10 cellular contexts compared by ENCODE assay signal in the genomic region with DNA sequence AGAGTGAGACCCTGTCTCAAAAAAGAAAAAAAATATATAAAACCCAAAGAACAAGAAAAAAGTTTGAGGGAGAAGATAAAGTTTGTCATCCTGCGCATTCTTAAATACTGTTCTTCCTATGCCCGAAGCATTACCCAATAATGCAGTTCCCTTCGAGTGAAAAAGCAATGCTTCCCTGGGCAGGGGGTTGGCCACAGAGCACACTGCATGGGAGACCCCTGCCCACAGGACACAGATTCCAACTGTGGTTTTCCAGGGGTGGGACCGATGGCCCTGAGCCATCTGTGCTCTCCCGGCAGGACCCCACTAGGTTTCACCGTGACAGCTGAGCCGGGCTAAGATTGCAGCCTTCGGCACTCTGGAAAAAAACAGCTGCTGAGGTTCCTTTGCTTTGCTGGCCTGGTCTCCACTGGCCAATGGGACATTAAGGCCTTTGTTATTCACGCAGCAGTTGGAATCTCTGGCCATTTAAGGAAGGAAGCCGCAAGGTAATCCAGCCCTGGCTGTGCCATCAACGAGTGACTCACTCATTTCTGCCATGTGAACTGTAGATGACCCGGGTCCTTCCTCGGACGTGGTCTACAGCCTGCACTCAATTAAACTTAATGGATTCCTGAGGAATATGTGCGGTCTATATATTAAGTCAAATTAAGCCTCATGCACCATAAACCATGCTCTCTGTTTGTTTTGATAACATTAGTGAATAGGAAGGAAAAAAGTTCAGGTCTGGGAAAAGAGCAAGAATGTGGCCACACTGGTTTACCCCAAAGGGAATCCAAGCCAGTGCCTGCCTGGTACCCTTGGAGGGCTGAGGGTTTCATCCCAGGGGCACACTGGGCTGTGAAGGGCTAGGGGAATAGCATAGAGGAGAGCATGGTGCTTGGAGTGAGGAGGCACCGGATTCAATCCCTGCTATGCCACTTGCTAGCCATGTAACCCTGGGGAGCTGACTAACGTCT.
A peak's percentile ranks its signal among the peaks of the same experiment; 100 is the strongest.
DNase-seq lines count a peak whose midpoint lies in the region; FAIRE-seq and TF ChIP-seq lines count a peak whose summit lies in the region.
"Had no signal": no experiment of that assay in that cellular context is flagged by ENCODE, and none has a peak within 500 bp of the region (broad histone marks: within the 10 kb centered on the region; RNA-seq: fewer than 3 reads in every experiment).

No MANE protein-coding gene starts in this region.

- H3K9me3 ChIP-seq in astrocyte (ENCODE audit: insufficient read depth, low read depth, low read length) (no peaks in the 10 kb centered on the region), hepatocyte (ENCODE audit: low read depth) (no peaks in the 10 kb centered on the region), transverse colon (no peaks in the 10 kb centered on the region)

- peak overlapping the region; percentile 85 for H3K27ac ChIP-seq in astrocyte (ENCODE audit: low read depth, low read length)
- H3K27ac ChIP-seq in hepatocyte = peak overlapping the region; percentile 49
- peak overlapping the region; percentile 25 to 50 (median 38) for H3K27ac ChIP-seq in transverse colon

- H3K36me3 Mint-ChIP-seq in astrocyte (ENCODE audit: low read depth, unreplicated experiment) = peaks cover 1% of the 10 kb centered on the region

- peaks cover 3% of the 10 kb centered on the region for H3K9me3 Mint-ChIP-seq in astrocyte (ENCODE audit: unreplicated experiment)

- H3K4me3 Mint-ChIP-seq in astrocyte (ENCODE audit: unreplicated experiment) = no peak overlapping the region

- no peak for TF ChIP-seq POLR2A in transverse colon (IDR thresholded peaks at IDR 0.05)

- H2AFZ ChIP-seq in astrocyte (ENCODE audit: low read depth, low read length) = no peak overlapping the region
- no peak overlapping the region for H2AFZ ChIP-seq in hepatocyte

- no peaks in the 10 kb centered on the region for H3K79me2 ChIP-seq in astrocyte (ENCODE audit: insufficient read depth, low read length)
- H3K79me2 ChIP-seq in hepatocyte = no peaks in the 10 kb centered on the region

- peaks cover 6% of the 10 kb centered on the region for H3K4me1 Mint-ChIP-seq in astrocyte (ENCODE audit: low read depth, unreplicated experiment)

- 52% methylated on average over 17 of the region's 17 CpGs for WGBS in hepatocyte (ENCODE audit: low lambda C conversion rate, missing lambda C conversion rate)
- WGBS in transverse colon (ENCODE audit: low coverage in 1 of 2), 2 donors = 60 to 64% methylated on average over 1 to 17 of the region's 17 CpGs

- H4K20me1 ChIP-seq in astrocyte (ENCODE audit: insufficient read depth, low read length) (no peaks in the 10 kb centered on the region), hepatocyte (ENCODE audit: insufficient read depth, poor library complexity, severe bottlenecking) (no peaks in the 10 kb centered on the region)

- H3K36me3 ChIP-seq in astrocyte (ENCODE audit: insufficient read depth, low read length) (no peaks in the 10 kb centered on the region), hepatocyte (replicated peaks; ENCODE audit: insufficient read depth, low read depth) (no peaks in the 10 kb centered on the region), transverse colon (no peaks in the 10 kb centered on the region)

- H3K4me2 ChIP-seq in astrocyte (ENCODE audit: low read length) (peak overlapping the region; percentile 79), hepatocyte (peak overlapping the region; percentile 38)

- in situ Hi-C loops in transverse colon (cut with MboI; ENCODE audit: low pct_ligation_motif_present in 1 of 4, low pct_unique_long_range_greater_than_20kb in 1 of 4, low sequenced_read_pairs in 3 of 4) = loop anchor here in 1 of 4 donors (25.0 kb wide), 1 partner anchor 202 kb away; no protein-coding TSS in a partner anchor

- no peak for TF ChIP-seq EP300 in transverse colon (IDR thresholded peaks at IDR 0.05; ENCODE audit: low read depth)

- FAIRE-seq in astrocyte (lab: Jason Lieb, UNC) = peak; percentile 81

- TF ChIP-seq CTCF in astrocyte (IDR thresholded peaks at IDR 0.05; ENCODE audit: insufficient read depth, low read depth, low read length) (no peak), hepatocyte (IDR thresholded peaks at IDR 0.05; ENCODE audit: poor library complexity) (no peak), transverse colon (IDR thresholded peaks at IDR 0.05) (no peak)

- no peak overlapping the region for H3K27ac Mint-ChIP-seq in astrocyte (ENCODE audit: unreplicated experiment)

- H3K27me3 ChIP-seq in astrocyte (ENCODE audit: insufficient read depth, low read length) (no peaks in the 10 kb centered on the region), hepatocyte (no peaks in the 10 kb centered on the region), transverse colon (no peaks in the 10 kb centered on the region)

- H3K9ac ChIP-seq in astrocyte (ENCODE audit: low read length) = peak overlapping the region; percentile 66

- DNase-seq in NCI-H2227 (lab: John Stamatoyannopoulos, UW; ENCODE audit: unreplicated experiment) (peak; percentile 37), NCI-H2227 treated with DMSO at 0.1 percent for 48 hours (lab: John Stamatoyannopoulos, UW) (no peak), astrocyte (ENCODE audit: low read depth) (peak; percentile 99), hepatocyte (ENCODE audit: low spot score) (peak; percentile 64), transverse colon (peak; percentile 10), activated gamma-delta T cell (lab: John Stamatoyannopoulos, UW) (no peak), midbrain (lab: John Stamatoyannopoulos, UW) (no peak)
- DNase-seq in central memory CD4-positive, alpha-beta T cell = no peak
- DNase-seq: activated CD4-positive, alpha-beta T cell treated with anti-CD3 and anti-CD28 coated beads for 4 hours; erythroblast had no signal

- H3K4me3 ChIP-seq in astrocyte (ENCODE audit: insufficient read depth, low read depth, low read length) = no peak overlapping the region
- no peak overlapping the region for H3K4me3 ChIP-seq in hepatocyte
- H3K4me3 ChIP-seq in transverse colon = no peak overlapping the region

- intact Hi-C loops in transverse colon (cut with DNase I; ENCODE audit: low total_unique reads) = no loop called here

- no peaks in the 10 kb centered on the region for H3K9me2 ChIP-seq in hepatocyte (replicated peaks; ENCODE audit: insufficient read depth)

- H3K27me3 Mint-ChIP-seq in astrocyte (ENCODE audit: low read depth, unreplicated experiment) = peaks cover 20% of the 10 kb centered on the region

- H3K4me1 ChIP-seq in astrocyte (ENCODE audit: insufficient read depth, low read length) (peaks cover 11% of the 10 kb centered on the region), hepatocyte (ENCODE audit: insufficient read depth) (peaks cover 4% of the 10 kb centered on the region), transverse colon (peaks cover 0 to 7% (median 5%) of the 10 kb centered on the region in 4 donors)

Comparison
In these comparisons a context has a peak if more than half of its experiments do, and no peak if none do; other contexts are left out.
1. DNase-seq: peak in NCI-H2227 (single experiment), astrocyte (single experiment), hepatocyte (single experiment) and transverse colon (single experiment); none in NCI-H2227 treated with DMSO at 0.1 percent for 48 hours (single experiment), activated gamma-delta T cell (single experiment), central memory CD4-positive, alpha-beta T cell (single experiment) and midbrain (single experiment).
2. Peak in every context shown above with its lines, with median percentiles within 50 percentile points of each other: H3K27ac ChIP-seq.